ENCODE assay signal across 33 cellular contexts in the genomic region with DNA sequence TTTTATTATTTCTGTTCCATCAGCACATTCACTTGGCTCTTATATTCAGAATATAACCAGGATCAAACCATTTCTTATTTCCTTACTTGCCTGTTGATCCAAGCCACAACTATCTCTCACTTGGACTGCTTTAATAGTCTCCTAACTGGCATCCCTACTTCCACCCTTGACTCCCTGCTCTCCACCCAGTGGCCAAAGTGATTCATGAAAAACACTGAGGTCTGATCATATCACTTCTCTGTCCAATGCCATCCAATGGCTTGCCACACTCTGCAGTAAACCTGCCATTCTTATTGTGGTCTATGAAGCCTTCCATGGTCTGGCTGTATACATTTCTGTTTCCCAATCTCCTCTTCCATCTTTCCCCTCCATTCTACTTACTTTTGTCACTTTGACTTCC.
"Had no signal": no experiment of that assay in that cellular context is flagged by ENCODE, and none has a peak within 500 bp of the region (broad histone marks: within the 10 kb centered on the region; RNA-seq: fewer than 3 reads in every experiment).

No MANE protein-coding gene starts in this region.

- H3K27ac ChIP-seq: ascending aorta, cardiac muscle cell, colonic mucosa, gastroesophageal sphincter, ovary, prostate gland, sigmoid colon, upper lobe of left lung, vagina, VCaP had no signal

- H3K27me3 ChIP-seq: ascending aorta, cardiac muscle cell, colonic mucosa, gastroesophageal sphincter, ovary, sigmoid colon, upper lobe of left lung, vagina had no signal

- H3K36me3 ChIP-seq: ascending aorta, cardiac muscle cell, colonic mucosa, gastroesophageal sphincter, ovary, prostate gland, sigmoid colon, upper lobe of left lung, vagina had no signal

- H3K36me3 Mint-ChIP-seq: activated CD4-positive, alpha-beta memory T cell treated with anti-CD3 and anti-CD28 coated beads for 36 hours; activated naive CD4-positive, alpha-beta T cell treated with anti-CD3 and anti-CD28 coated beads, Interleukin-2, amount 10 ng/mL, durations not matched to agents 7 days and 5 days; activated naive CD8-positive, alpha-beta T cell treated with anti-CD3 and anti-CD28 coated beads, Interleukin-2, amount 10 ng/mL, durations not matched to agents 7 days and 5 days; brain; immature natural killer cell; mesothelial cell of epicardium; naive thymus-derived CD4-positive, alpha-beta T cell; stimulated activated effector memory CD8-positive, alpha-beta T cell treated with anti-CD3 and anti-CD28 coated beads, Interleukin-12 subunit alpha, Interleukin-12 subunit beta, amount 100 ng/mL, for 72 hours had no signal

- H3K4me3 Mint-ChIP-seq: activated CD4-positive, alpha-beta memory T cell treated with anti-CD3 and anti-CD28 coated beads for 36 hours; activated CD4-positive, alpha-beta T cell treated with anti-CD3 and anti-CD28 coated beads, Interleukin-2, amount 10 ng/mL, durations not matched to agents 24 days and 14 days; activated naive CD4-positive, alpha-beta T cell treated with anti-CD3 and anti-CD28 coated beads, Interleukin-2, amount 10 ng/mL, durations not matched to agents 7 days and 5 days; activated naive CD8-positive, alpha-beta T cell treated with anti-CD3 and anti-CD28 coated beads, Interleukin-2, amount 10 ng/mL, durations not matched to agents 7 days and 5 days; activated T-helper 1 cell treated with anti-CD3 and anti-CD28 coated beads, Interleukin-12 subunit alpha, Interleukin-12 subunit beta, Interleukin-2, Interleukin-4 antibody, amounts not matched to agents 30 ng/mL and 10 ng/mL and 1 ng/mL, durations not matched to agents 14 hours and 24 hours and 36 hours; brain; immature natural killer cell; mesothelial cell of epicardium; naive thymus-derived CD4-positive, alpha-beta T cell; stimulated activated effector memory CD8-positive, alpha-beta T cell treated with anti-CD3 and anti-CD28 coated beads, Interleukin-12 subunit alpha, Interleukin-12 subunit beta, amount 100 ng/mL, for 72 hours; stimulated activated naive CD8-positive, alpha-beta T cell treated with anti-CD3 and anti-CD28 coated beads, Interleukin-15, Interleukin-2, amounts not matched to agents 100 ng/mL and 50 ng/mL, for 24 hours had no signal

- H3K4me1 ChIP-seq: ascending aorta, colonic mucosa, gastroesophageal sphincter, prostate gland, sigmoid colon, upper lobe of left lung, vagina had no signal

- H3K4me3 ChIP-seq: ascending aorta, cardiac muscle cell, colonic mucosa, gastroesophageal sphincter, ovary, prostate gland, sigmoid colon, upper lobe of left lung, vagina had no signal

- H3K27ac Mint-ChIP-seq: activated CD4-positive, alpha-beta memory T cell treated with anti-CD3 and anti-CD28 coated beads for 36 hours; activated CD4-positive, alpha-beta T cell treated with anti-CD3 and anti-CD28 coated beads, Interleukin-2, amount 10 ng/mL, durations not matched to agents 24 days and 14 days; activated naive CD4-positive, alpha-beta T cell treated with anti-CD3 and anti-CD28 coated beads, Interleukin-2, amount 10 ng/mL, durations not matched to agents 7 days and 5 days; activated naive CD8-positive, alpha-beta T cell treated with anti-CD3 and anti-CD28 coated beads, Interleukin-2, amount 10 ng/mL, durations not matched to agents 7 days and 5 days; activated T-helper 1 cell treated with anti-CD3 and anti-CD28 coated beads, Interleukin-12 subunit alpha, Interleukin-12 subunit beta, Interleukin-2, Interleukin-4 antibody, amounts not matched to agents 30 ng/mL and 10 ng/mL and 1 ng/mL, durations not matched to agents 14 hours and 24 hours and 36 hours; brain; immature natural killer cell; mesothelial cell of epicardium; naive thymus-derived CD4-positive, alpha-beta T cell; stimulated activated effector memory CD8-positive, alpha-beta T cell treated with anti-CD3 and anti-CD28 coated beads, Interleukin-12 subunit alpha, Interleukin-12 subunit beta, amount 100 ng/mL, for 72 hours; stimulated activated naive CD8-positive, alpha-beta T cell treated with anti-CD3 and anti-CD28 coated beads, Interleukin-15, Interleukin-2, amounts not matched to agents 100 ng/mL and 50 ng/mL, for 24 hours had no signal

- DNase-seq: activated CD4-positive, alpha-beta memory T cell treated with anti-CD3 and anti-CD28 coated beads for 36 hours; activated CD4-positive, alpha-beta T cell treated with anti-CD3 and anti-CD28 coated beads, Interleukin-2, amount 10 ng/mL, durations not matched to agents 24 days and 14 days; activated CD4-positive, CD25-positive, alpha-beta regulatory T cell treated with anti-CD3 and anti-CD28 coated beads, Interleukin-2, amount 50 U/mL, for 72 hours; activated CD8-positive, alpha-beta memory T cell treated with anti-CD3 and anti-CD28 coated beads, Interleukin-2, amount 50 U/mL, for 4 hours; activated gamma-delta T cell; activated naive CD4-positive, alpha-beta T cell treated with anti-CD3 and anti-CD28 coated beads, Interleukin-2, amount 10 ng/mL, durations not matched to agents 7 days and 5 days; activated naive CD8-positive, alpha-beta T cell treated with anti-CD3 and anti-CD28 coated beads, Interleukin-2, amount 10 ng/mL, durations not matched to agents 7 days and 5 days; activated T-cell treated with anti-CD3 and anti-CD28 coated beads, Interleukin-2, amount 50 U/mL, for 1 hour; cerebellar nuclear complex; colonic mucosa; effector CD8-positive, alpha-beta T cell; erythroblast; hippocampal formation; immature natural killer cell; kidney; naive thymus-derived CD4-positive, alpha-beta T cell; ovary; retina; sigmoid colon; small intestine; stimulated activated CD4-positive, alpha-beta T cell treated with anti-CD3 and anti-CD28 coated beads, Interleukin-4, amount 100 ng/mL, for 24 hours; upper lobe of left lung had no signal

- H3K9me3 Mint-ChIP-seq: activated CD4-positive, alpha-beta memory T cell treated with anti-CD3 and anti-CD28 coated beads for 36 hours; activated CD4-positive, alpha-beta T cell treated with anti-CD3 and anti-CD28 coated beads, Interleukin-2, amount 10 ng/mL, durations not matched to agents 24 days and 14 days; activated naive CD8-positive, alpha-beta T cell treated with anti-CD3 and anti-CD28 coated beads, Interleukin-2, amount 10 ng/mL, durations not matched to agents 7 days and 5 days; activated T-helper 1 cell treated with anti-CD3 and anti-CD28 coated beads, Interleukin-12 subunit alpha, Interleukin-12 subunit beta, Interleukin-2, Interleukin-4 antibody, amounts not matched to agents 30 ng/mL and 10 ng/mL and 1 ng/mL, durations not matched to agents 14 hours and 24 hours and 36 hours; mesothelial cell of epicardium had no signal

- H3K4me1 Mint-ChIP-seq: activated CD4-positive, alpha-beta T cell treated with anti-CD3 and anti-CD28 coated beads, Interleukin-2, amount 10 ng/mL, durations not matched to agents 24 days and 14 days; activated naive CD4-positive, alpha-beta T cell treated with anti-CD3 and anti-CD28 coated beads, Interleukin-2, amount 10 ng/mL, durations not matched to agents 7 days and 5 days; activated naive CD8-positive, alpha-beta T cell treated with anti-CD3 and anti-CD28 coated beads, Interleukin-2, amount 10 ng/mL, durations not matched to agents 7 days and 5 days; brain; immature natural killer cell; mesothelial cell of epicardium; naive thymus-derived CD4-positive, alpha-beta T cell; stimulated activated effector memory CD8-positive, alpha-beta T cell treated with anti-CD3 and anti-CD28 coated beads, Interleukin-12 subunit alpha, Interleukin-12 subunit beta, amount 100 ng/mL, for 72 hours had no signal

- H3K9me3 ChIP-seq: ascending aorta, colonic mucosa, gastroesophageal sphincter, ovary, prostate gland, sigmoid colon, upper lobe of left lung, vagina had no signal

- H3K27me3 Mint-ChIP-seq: activated CD4-positive, alpha-beta memory T cell treated with anti-CD3 and anti-CD28 coated beads for 36 hours; activated CD4-positive, alpha-beta T cell treated with anti-CD3 and anti-CD28 coated beads, Interleukin-2, amount 10 ng/mL, durations not matched to agents 24 days and 14 days; activated naive CD4-positive, alpha-beta T cell treated with anti-CD3 and anti-CD28 coated beads, Interleukin-2, amount 10 ng/mL, durations not matched to agents 7 days and 5 days; activated naive CD8-positive, alpha-beta T cell treated with anti-CD3 and anti-CD28 coated beads, Interleukin-2, amount 10 ng/mL, durations not matched to agents 7 days and 5 days; brain; stimulated activated naive CD8-positive, alpha-beta T cell treated with anti-CD3 and anti-CD28 coated beads, Interleukin-15, Interleukin-2, amounts not matched to agents 100 ng/mL and 50 ng/mL, for 24 hours had no signal

- ATAC-seq: gastroesophageal sphincter; naive thymus-derived CD4-positive, alpha-beta T cell; stimulated activated effector memory CD8-positive, alpha-beta T cell treated with anti-CD3 and anti-CD28 coated beads, Interleukin-12 subunit alpha, Interleukin-12 subunit beta, amount 100 ng/mL, for 72 hours had no signal
